In genomic region chr1:64471218-64471719, GRCh38 we compare ENCODE assay signal across 2 cellular contexts.
A peak's percentile ranks its signal among the peaks of the same experiment; 100 is the strongest.
TF ChIP-seq lines count a peak whose summit lies in the region.

No MANE protein-coding gene starts in this region.

TF ChIP-seq in SK-N-SH, 30 proteins besides CTCF, POLR2A, EP300 and RAD21:
- TF ChIP-seq JUND (IDR thresholded peaks at IDR 0.05) (no peak), USF1 (IDR thresholded peaks at IDR 0.05; ENCODE audit: borderline replicate concordance, low read depth) (no peak), MXI1 (IDR thresholded peaks at IDR 0.05; ENCODE audit: low read depth, low read length) (peak; percentile 47; the same call in 1 of the 2 replicates), TEAD4 (IDR thresholded peaks at IDR 0.05; ENCODE audit: borderline replicate concordance, insufficient read depth) (no peak), TAF1 (IDR thresholded peaks at IDR 0.05; ENCODE audit: borderline replicate concordance, low read depth, low read length) (peak; percentile 20; the same call in 1 of the 2 replicates), MAX (IDR thresholded peaks at IDR 0.05; ENCODE audit: low read depth) (peak; percentile 17; the same call in 1 of the 2 replicates), MEF2A (IDR thresholded peaks at IDR 0.05; ENCODE audit: borderline replicate concordance, low read depth) (no peak)
TF ChIP-seq in SK-N-SH: peak in this region for 3.

TF ChIP-seq in H1, 55 proteins besides CTCF, POLR2A, EP300 and RAD21:
- TF ChIP-seq ASH2L (IDR thresholded peaks at IDR 0.05; ENCODE audit: low read length): peak; percentile 66
- TF ChIP-seq RBBP5 (IDR thresholded peaks at IDR 0.05; ENCODE audit: borderline replicate concordance, low read depth, low read length): peak; percentile 38; the same call in 1 of the 2 replicates
- TF ChIP-seq PHF8 (conservative IDR thresholded peaks at IDR 0.05; ENCODE audit: low read depth, low read length): peak; percentile 40
- TF ChIP-seq EGR1 (IDR thresholded peaks at IDR 0.05; ENCODE audit: borderline replicate concordance, low read depth, low read length): no peak
- no peak for TF ChIP-seq USF2 (IDR thresholded peaks at IDR 0.05; ENCODE audit: low read length)
- TF ChIP-seq BRCA1 (IDR thresholded peaks at IDR 0.05; ENCODE audit: low read depth, low read length): no peak
- peak; percentile 35 for TF ChIP-seq KDM4A (IDR thresholded peaks at IDR 0.05; ENCODE audit: low read depth, low read length, severe bottlenecking)
- TF ChIP-seq EZH2 (IDR thresholded peaks at IDR 0.05; ENCODE audit: low read depth, low read length, severe bottlenecking): no peak
- no peak for TF ChIP-seq CHD7 (IDR thresholded peaks at IDR 0.05; ENCODE audit: insufficient replicate concordance, low read length)
- TF ChIP-seq NRF1 (IDR thresholded peaks at IDR 0.05; ENCODE audit: low read depth, low read length): no peak
- TF ChIP-seq NANOG (IDR thresholded peaks at IDR 0.05; ENCODE audit: insufficient read depth, low read depth, low read length, poor library complexity, severe bottlenecking): no peak
- TF ChIP-seq HDAC2 (IDR thresholded peaks at IDR 0.05; ENCODE audit: borderline replicate concordance in 1 of 2, low read depth in 2 of 2, low read length in 2 of 2): peak in 1 of 2 experiments; percentile 22; a peak in 1 of 4 replicates
- peak; percentile 38 for TF ChIP-seq SAP30 (IDR thresholded peaks at IDR 0.05; ENCODE audit: insufficient read depth, insufficient replicate concordance, low read length)
- TF ChIP-seq SIN3A (conservative IDR thresholded peaks at IDR 0.05 in 1 of 2, IDR thresholded peaks at IDR 0.05 in 1 of 2; ENCODE audit: low read depth in 1 of 2, low read length in 2 of 2): peak; percentile 32 to 70; a peak in 2 of 4 replicates
- TF ChIP-seq TAF7 (optimal IDR thresholded peaks at IDR 0.05; ENCODE audit: borderline replicate concordance, low read depth, low read length): peak; percentile 56
- no peak; the same call in 1 of the 2 replicates for TF ChIP-seq TBP (IDR thresholded peaks at IDR 0.05; ENCODE audit: low read depth, low read length)
- no peak for TF ChIP-seq E2F6 (IDR thresholded peaks at IDR 0.05)
- TF ChIP-seq TAF1 (IDR thresholded peaks at IDR 0.05; ENCODE audit: low read depth, low read length): 0 out of 2 replicates have a peak, but pooled peaks have one; percentile 28
- no peak for TF ChIP-seq CEBPB (IDR thresholded peaks at IDR 0.05; ENCODE audit: low read depth, low read length)
- TF ChIP-seq SP1 (IDR thresholded peaks at IDR 0.05; ENCODE audit: low read depth, low read length): no peak
